ENCODE assay signal across 8 cellular contexts in genomic region chr19:1039646-1040475, GRCh38. TPM values are rescaled to one million over a fixed set of nuclear protein-coding genes. Genes with fewer than 3 reads are reported as not detected.
DNase-seq lines count a peak whose midpoint lies in the region; ATAC-seq, FAIRE-seq and TF ChIP-seq lines count a peak whose summit lies in the region.

TSS of gene ABCA7 (plus strand) at chr19:1040107. CDS start at chr19:1041362, 1,255 bp downstream.

- no peaks in the 10 kb centered on the region for H3K9me3 ChIP-seq in kidney (ENCODE audit: control insufficient read depth in 1 of 2, low read length in 2 of 2)

- peak; percentile 75 for ATAC-seq in HG03432 (IDR thresholded peaks at IDR 0.05; ENCODE audit: unreplicated experiment)

- H3K4me3 ChIP-seq in kidney (ENCODE audit: low read length in 2 of 2), result peak within 1 kb of the TSS; percentile 46 to 74

- TF ChIP-seq CTCF in kidney (IDR thresholded peaks at IDR 0.05; ENCODE audit: borderline replicate concordance, extremely low read depth, insufficient read depth), result peak; percentile 17

- intact Hi-C loops in kidney (cut with DNase I), result no loop called here

- FAIRE-seq in kidney (lab: Jason Lieb, UNC), result no peak

- DNase-seq in AG20443 (ENCODE audit: low spot score) (peak; percentile 95), NCI-H510A (lab: John Stamatoyannopoulos, UW) (peak; percentile 88), cerebellar nuclear complex (lab: John Stamatoyannopoulos, UW) (peak; percentile 64 to 93), kidney (peak; percentile 99)
- DNase-seq in activated CD4-positive, CD25-positive, alpha-beta regulatory T cell treated with anti-CD3 and anti-CD28 coated beads, Interleukin-2, amount 50 U/mL, for 72 hours, result peak; percentile 100
- peak; percentile 98 to 100 for DNase-seq in stimulated activated CD4-positive, alpha-beta T cell treated with anti-CD3 and anti-CD28 coated beads, Interleukin-15, amount 100 ng/mL, for 1 hour (ENCODE audit: low read depth in 1 of 2, low spot score in 1 of 2)

- H3K27ac ChIP-seq in kidney (ENCODE audit: low read depth in 2 of 2, low read length in 2 of 2), result peak within 1 kb of the TSS in 1 of 2 donors; percentile 43

- no peaks in the 10 kb centered on the region for H3K36me3 ChIP-seq in kidney (ENCODE audit: control insufficient read depth in 1 of 2, insufficient read depth in 2 of 2, low read length in 2 of 2)

- H3K4me1 ChIP-seq in kidney (ENCODE audit: control insufficient read depth in 1 of 2, insufficient read depth in 1 of 2, low read depth in 1 of 2, low read length in 2 of 2), result peaks cover 9 to 19% of the 10 kb centered on the region in 2 donors

- peak within 1 kb of the TSS; percentile 27 to 71 for H3K9ac ChIP-seq in kidney (ENCODE audit: low read length in 2 of 2)

- TF ChIP-seq POLR2A in GM19193 (IDR thresholded peaks at IDR 0.05; ENCODE audit: extremely low read depth, insufficient read depth, insufficient read length), result peak; percentile 51

RNA-seq across cellular contexts. Expression of gene ABCA7, which starts in this region (rescaled TPM):
- 20.4 TPM for total RNA-seq in kidney
- 11.7 TPM for polyA plus RNA-seq in kidney (ENCODE audit: insufficient read depth, low read depth, low replicate concordance)
